ENCODE assay signal across 15 cellular contexts in genomic region chr7:36278069-36278766, GRCh38.
DNase-seq lines count a peak whose midpoint lies in the region; ATAC-seq and TF ChIP-seq lines count a peak whose summit lies in the region.
"Had no signal": no experiment of that assay in that cellular context is flagged by ENCODE, and none has a peak within 500 bp of the region (broad histone marks: within the 10 kb centered on the region; RNA-seq: fewer than 3 reads in every experiment).

No MANE protein-coding gene starts in this region.

- H4K20me1 ChIP-seq in DOHH2 (ENCODE audit: control insufficient read depth, insufficient read depth, low read depth, low read length), result no peaks in the 10 kb centered on the region
- H4K20me1 ChIP-seq in mammary epithelial cell (ENCODE audit: insufficient read depth, low read length), result no peaks in the 10 kb centered on the region

- H3K27me3 ChIP-seq in DOHH2 (ENCODE audit: control insufficient read depth, low read length), result no peaks in the 10 kb centered on the region
- H3K27me3 ChIP-seq in dorsolateral prefrontal cortex, result no peaks in the 10 kb centered on the region
- H3K27me3 ChIP-seq in mammary epithelial cell (ENCODE audit: insufficient read depth, low read length), result no peaks in the 10 kb centered on the region
- H3K27me3 ChIP-seq: ovary, thyroid gland had no signal

- H3K4me3 Mint-ChIP-seq in progenitor cell of endocrine pancreas (ENCODE audit: low read depth), result no peak overlapping the region
- H3K4me3 Mint-ChIP-seq in stimulated activated memory B cell treated with anti-CD40 and anti-IgM and Interleukin-4, amounts not matched to agents 10 μg/mL and 1 μg/mL and 100 μg/mL, for 72 hours, result no peak overlapping the region
- H3K4me3 Mint-ChIP-seq: memory B cell had no signal

- in situ Hi-C loops in mammary epithelial cell (cut with MboI; ENCODE audit: low sequenced_read_pairs in 2 of 2), result no loop called here

- H3K4me2 ChIP-seq in DOHH2 (ENCODE audit: low read length) (peak overlapping the region; percentile 19), mammary epithelial cell (ENCODE audit: insufficient read depth, low read depth, low read length) (no peak overlapping the region)

- no peak for ATAC-seq in GM18520 (IDR thresholded peaks at IDR 0.05; ENCODE audit: unreplicated experiment)
- ATAC-seq in stimulated activated memory B cell treated with anti-CD40 and anti-IgM and Interleukin-4, amounts not matched to agents 10 μg/mL and 1 μg/mL and 100 μg/mL, for 72 hours, result no peak
- ATAC-seq: HCT116 had no signal

- peaks cover 88% of the 10 kb centered on the region for H3K4me1 ChIP-seq in DOHH2 (ENCODE audit: control insufficient read depth, low read length)
- peaks cover 12% of the 10 kb centered on the region for H3K4me1 ChIP-seq in mammary epithelial cell (ENCODE audit: insufficient read depth, low read length)

- H3K9me3 ChIP-seq in DOHH2 (ENCODE audit: control insufficient read depth, insufficient read depth, low read length) (no peaks in the 10 kb centered on the region), mammary epithelial cell (replicated peaks; ENCODE audit: insufficient read depth, low read length) (no peaks in the 10 kb centered on the region)
- H3K9me3 ChIP-seq: ovary, thyroid gland had no signal

- H3K36me3 Mint-ChIP-seq in progenitor cell of endocrine pancreas (ENCODE audit: insufficient read depth), result no peaks in the 10 kb centered on the region
- no peaks in the 10 kb centered on the region for H3K36me3 Mint-ChIP-seq in stimulated activated memory B cell treated with anti-CD40 and anti-IgM and Interleukin-4, amounts not matched to agents 10 μg/mL and 1 μg/mL and 100 μg/mL, for 72 hours
- H3K36me3 Mint-ChIP-seq: memory B cell had no signal

- no peak for TF ChIP-seq CTCF in DOHH2 (IDR thresholded peaks at IDR 0.05; ENCODE audit: low read depth, low read length, poor library complexity, severe bottlenecking)
- TF ChIP-seq CTCF in dorsolateral prefrontal cortex (IDR thresholded peaks at IDR 0.05 in 54 of 56, conservative IDR thresholded peaks at IDR 0.05 in 2 of 56; ENCODE audit: low read depth in 1 of 56, partially characterized antibody in 56 of 56), result no peak
- TF ChIP-seq CTCF in progenitor cell of endocrine pancreas (IDR thresholded peaks at IDR 0.05; ENCODE audit: unreplicated experiment), result no peak
- no peak for TF ChIP-seq CTCF in mammary epithelial cell (conservative IDR thresholded peaks at IDR 0.05 in 1 of 2, IDR thresholded peaks at IDR 0.05 in 1 of 2; ENCODE audit: extremely low read depth in 1 of 2, insufficient read depth in 1 of 2, low read depth in 1 of 2, low read length in 2 of 2)

- 57% methylated on average over 7 of the region's 9 CpGs for WGBS in mammary epithelial cell (ENCODE audit: low coverage, missing lambda C conversion rate)

- H3K4me3 ChIP-seq in DOHH2 (ENCODE audit: low read length), result no peak overlapping the region
- H3K4me3 ChIP-seq in dorsolateral prefrontal cortex, result no peak overlapping the region
- H3K4me3 ChIP-seq in mammary epithelial cell (replicated peaks in 1 of 3; ENCODE audit: insufficient read depth in 1 of 3, low read depth in 2 of 3, low read length in 3 of 3), result no peak overlapping the region
- H3K4me3 ChIP-seq: ovary, thyroid gland had no signal

- intact Hi-C loops in dorsolateral prefrontal cortex (cut with DNase I) (no loop called here), mammary epithelial cell (cut with micrococcal nuclease) (no loop called here)

- H3K36me3 ChIP-seq in DOHH2 (ENCODE audit: control insufficient read depth, low read length) (peaks cover 22% of the 10 kb centered on the region), mammary epithelial cell (ENCODE audit: insufficient read depth, low read length) (no peaks in the 10 kb centered on the region)
- H3K36me3 ChIP-seq: ovary, thyroid gland had no signal

- dilution Hi-C loops in mammary epithelial cell (cut with HindIII; ENCODE audit: low sequenced_read_pairs), result no loop called here

- H3K9me2 ChIP-seq in DOHH2 (replicated peaks; ENCODE audit: control insufficient read depth, low read length), result no peaks in the 10 kb centered on the region

- peak; percentile 97 for DNase-seq in NCI-H345 treated with DMSO at 0.1 percent for 48 hours (lab: John Stamatoyannopoulos, UW; ENCODE audit: unreplicated experiment)
- DNase-seq in dorsolateral prefrontal cortex, result no peak
- no peak for DNase-seq in progenitor cell of endocrine pancreas (ENCODE audit: low spot score, unreplicated experiment)
- DNase-seq in mammary epithelial cell, result no peak
- no peak for DNase-seq in NCI-H748 treated with DMSO at 0.1 percent for 48 hours (lab: John Stamatoyannopoulos, UW)
- DNase-seq: activated CD4-positive, alpha-beta T cell treated with anti-CD3 and anti-CD28 coated beads, Interleukin-2, amount 50 U/mL, for 1 hour; AML-193; stimulated activated CD4-positive, alpha-beta T cell treated with anti-CD3 and anti-CD28 coated beads, Interleukin-15, amount 100 ng/mL, for 24 hours; thyroid gland had no signal

- H3K79me2 ChIP-seq in DOHH2 (ENCODE audit: control insufficient read depth, low read length) (peaks cover 86% of the 10 kb centered on the region), mammary epithelial cell (ENCODE audit: insufficient read depth, low read length) (no peaks in the 10 kb centered on the region)

- peaks cover 51% of the 10 kb centered on the region for H3K4me1 Mint-ChIP-seq in progenitor cell of endocrine pancreas (ENCODE audit: low read depth)
- peaks cover 35% of the 10 kb centered on the region for H3K4me1 Mint-ChIP-seq in stimulated activated memory B cell treated with anti-CD40 and anti-IgM and Interleukin-4, amounts not matched to agents 10 μg/mL and 1 μg/mL and 100 μg/mL, for 72 hours

- H2AFZ ChIP-seq in mammary epithelial cell (ENCODE audit: low read depth, low read length), result no peak overlapping the region

- BruUV-seq in mammary epithelial cell (replicated peaks; lab: Mats Ljungman, UMichigan), result no TSS peak

- CTCF ChIA-PET in mammary epithelial cell (lab: Charles Lee; ENCODE audit: low non-redundant PET), result no interaction called here

- H3K9me3 Mint-ChIP-seq in progenitor cell of endocrine pancreas (ENCODE audit: low read depth), result no peaks in the 10 kb centered on the region
- H3K9me3 Mint-ChIP-seq in stimulated activated memory B cell treated with anti-CD40 and anti-IgM and Interleukin-4, amounts not matched to agents 10 μg/mL and 1 μg/mL and 100 μg/mL, for 72 hours, result no peaks in the 10 kb centered on the region
- H3K9me3 Mint-ChIP-seq: memory B cell had no signal

- H3K27ac Mint-ChIP-seq in progenitor cell of endocrine pancreas, result peak overlapping the region; percentile 94
- no peak overlapping the region for H3K27ac Mint-ChIP-seq in stimulated activated memory B cell treated with anti-CD40 and anti-IgM and Interleukin-4, amounts not matched to agents 10 μg/mL and 1 μg/mL and 100 μg/mL, for 72 hours
- H3K27ac Mint-ChIP-seq: memory B cell had no signal

- no peak overlapping the region for H3K27ac ChIP-seq in DOHH2 (ENCODE audit: low read depth, low read length)
- peak overlapping the region in 39 of 59 donors; percentile 17 to 99 (median 96) for H3K27ac ChIP-seq in dorsolateral prefrontal cortex
- H3K27ac ChIP-seq in mammary epithelial cell (ENCODE audit: insufficient read depth, low read depth, low read length), result no peak overlapping the region
- H3K27ac ChIP-seq: ovary, thyroid gland had no signal

- peaks cover 28% of the 10 kb centered on the region for H3F3A ChIP-seq in DOHH2 (ENCODE audit: control insufficient read depth, insufficient read depth)

- peaks cover 3% of the 10 kb centered on the region for H3K27me3 Mint-ChIP-seq in progenitor cell of endocrine pancreas
- peaks cover 21% of the 10 kb centered on the region for H3K27me3 Mint-ChIP-seq in stimulated activated memory B cell treated with anti-CD40 and anti-IgM and Interleukin-4, amounts not matched to agents 10 μg/mL and 1 μg/mL and 100 μg/mL, for 72 hours

- no peak overlapping the region for H3K9ac ChIP-seq in mammary epithelial cell (ENCODE audit: insufficient read depth, low read length)

Comparison
In these comparisons a context has a peak if more than half of its experiments do, and no peak if none do; other contexts are left out.
1. H3K27ac ChIP-seq: peak in dorsolateral prefrontal cortex (39 of 59); none in DOHH2 (single experiment) and mammary epithelial cell (single experiment).